17 cellular contexts compared by ENCODE assay signal in the genomic region with DNA sequence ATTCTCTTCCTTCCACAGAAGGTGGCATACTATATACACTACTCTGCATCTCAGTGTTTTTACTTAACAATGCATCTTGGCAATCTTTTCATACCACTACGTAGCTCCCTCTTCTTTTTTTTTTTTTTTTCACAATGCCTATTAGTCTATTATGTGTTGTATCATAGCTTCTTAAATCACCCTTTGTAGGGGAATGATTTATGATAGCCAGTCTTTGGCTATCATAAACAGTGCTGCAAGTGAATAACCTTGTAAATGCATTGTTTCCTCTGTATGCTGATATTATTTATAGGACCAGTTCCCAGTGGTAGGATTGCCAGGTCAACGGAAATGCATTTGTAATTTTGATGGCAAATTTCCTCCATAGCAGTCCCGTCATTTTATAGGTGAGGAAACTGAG.
DNase-seq lines count a peak whose midpoint lies in the region; ATAC-seq, FAIRE-seq and TF ChIP-seq lines count a peak whose summit lies in the region.
"Had no signal": no experiment of that assay in that cellular context is flagged by ENCODE, and none has a peak within 500 bp of the region (broad histone marks: within the 10 kb centered on the region; RNA-seq: fewer than 3 reads in every experiment).

No MANE protein-coding gene starts in this region.

- no peaks in the 10 kb centered on the region for H3K9me3 Mint-ChIP-seq in astrocyte (ENCODE audit: unreplicated experiment)
- H3K9me3 Mint-ChIP-seq in activated CD8-positive, alpha-beta T cell treated with anti-CD3 and anti-CD28 coated beads, Interleukin-2, amount 10 ng/mL, durations not matched to agents 7 days and 5 days (ENCODE audit: insufficient read depth), result no peaks in the 10 kb centered on the region
- H3K9me3 Mint-ChIP-seq: CD4-positive, alpha-beta memory T cell had no signal

- H2BK15ac ChIP-seq in IMR-90 (ENCODE audit: low read depth, low read length) (0 out of 3 replicates have a peak overlapping the region, but pooled peaks have one; percentile 28), mesenchymal stem cell (ENCODE audit: low read depth, poor library complexity, severe bottlenecking) (no peak overlapping the region)

- H4K91ac ChIP-seq in IMR-90 (ENCODE audit: insufficient read depth, low read depth, low read length) (no peak overlapping the region), mesenchymal stem cell (ENCODE audit: low read length) (no peak overlapping the region)

- no peak overlapping the region for H2AK9ac ChIP-seq in IMR-90 (replicated peaks; ENCODE audit: low read depth, low read length, poor library complexity)

- H2AFZ ChIP-seq in IMR-90 (replicated peaks; ENCODE audit: low read length, poor library complexity) (no peak overlapping the region), astrocyte (ENCODE audit: low read depth, low read length) (no peak overlapping the region), endothelial cell of umbilical vein (ENCODE audit: low read depth, low read length) (no peak overlapping the region), mesenchymal stem cell (ENCODE audit: low read depth, low read length) (no peak overlapping the region)

- no peaks in the 10 kb centered on the region for H3K36me3 Mint-ChIP-seq in astrocyte (ENCODE audit: low read depth, unreplicated experiment)
- H3K36me3 Mint-ChIP-seq in activated CD8-positive, alpha-beta T cell treated with anti-CD3 and anti-CD28 coated beads, Interleukin-2, amount 10 ng/mL, durations not matched to agents 7 days and 5 days (ENCODE audit: low read depth), result peaks cover 2% of the 10 kb centered on the region

- TF ChIP-seq CTCF in IMR-90 (conservative IDR thresholded peaks at IDR 0.05; ENCODE audit: low read depth, low read length), result no peak
- no peak for TF ChIP-seq CTCF in astrocyte (IDR thresholded peaks at IDR 0.05; ENCODE audit: insufficient read depth, low read depth, low read length)
- no peak for TF ChIP-seq CTCF in endothelial cell of umbilical vein (IDR thresholded peaks at IDR 0.05; ENCODE audit: extremely low read depth in 1 of 2, insufficient read depth in 1 of 2, low read depth in 1 of 2, low read length in 2 of 2)

- H3K27me3 Mint-ChIP-seq in astrocyte (ENCODE audit: low read depth, unreplicated experiment), result no peaks in the 10 kb centered on the region
- no peaks in the 10 kb centered on the region for H3K27me3 Mint-ChIP-seq in activated CD8-positive, alpha-beta T cell treated with anti-CD3 and anti-CD28 coated beads, Interleukin-2, amount 10 ng/mL, durations not matched to agents 7 days and 5 days (ENCODE audit: low read depth)
- H3K27me3 Mint-ChIP-seq: CD4-positive, alpha-beta memory T cell had no signal

- H3K36me3 ChIP-seq in IMR-90 (ENCODE audit: control insufficient read depth, insufficient read depth, low read length), result no peaks in the 10 kb centered on the region
- no peaks in the 10 kb centered on the region for H3K36me3 ChIP-seq in astrocyte (ENCODE audit: insufficient read depth, low read length)
- no peaks in the 10 kb centered on the region for H3K36me3 ChIP-seq in endothelial cell of umbilical vein (ENCODE audit: control insufficient read depth in 2 of 2, extremely low read depth in 1 of 2, insufficient read depth in 2 of 2, low read length in 2 of 2)
- H3K36me3 ChIP-seq in mesenchymal stem cell (ENCODE audit: control insufficient read depth in 1 of 2, insufficient read depth in 2 of 2, low read depth in 1 of 2, low read length in 2 of 2), result no peaks in the 10 kb centered on the region
- H3K36me3 ChIP-seq: BE2C had no signal

- no peak overlapping the region for H3K18ac ChIP-seq in IMR-90 (ENCODE audit: low read depth, low read length)
- no peak overlapping the region for H3K18ac ChIP-seq in mesenchymal stem cell (ENCODE audit: low read depth in 1 of 2, low read length in 2 of 2)

- ATAC-seq in IMR-90 (ENCODE audit: low read depth) (no peak), HG03439 (IDR thresholded peaks at IDR 0.05; ENCODE audit: unreplicated experiment) (no peak), GM19395 (IDR thresholded peaks at IDR 0.05; ENCODE audit: unreplicated experiment) (no peak)
- no peak for ATAC-seq in activated CD8-positive, alpha-beta T cell treated with anti-CD3 and anti-CD28 coated beads, Interleukin-2, amount 10 ng/mL, durations not matched to agents 7 days and 5 days
- ATAC-seq: A549 had no signal

- no peak overlapping the region for H3K4me3 Mint-ChIP-seq in astrocyte (ENCODE audit: unreplicated experiment)
- H3K4me3 Mint-ChIP-seq in activated CD8-positive, alpha-beta T cell treated with anti-CD3 and anti-CD28 coated beads, Interleukin-2, amount 10 ng/mL, durations not matched to agents 7 days and 5 days, result no peak overlapping the region
- H3K4me3 Mint-ChIP-seq: CD4-positive, alpha-beta memory T cell had no signal

- H3K9ac ChIP-seq in IMR-90 (ENCODE audit: low read depth, low read length), result no peak overlapping the region
- no peak overlapping the region for H3K9ac ChIP-seq in astrocyte (ENCODE audit: low read length)
- no peak overlapping the region for H3K9ac ChIP-seq in endothelial cell of umbilical vein (replicated peaks; ENCODE audit: extremely low read depth, insufficient read depth, low read length)
- no peak overlapping the region for H3K9ac ChIP-seq in mesenchymal stem cell (ENCODE audit: low read length)

- POLR2A ChIA-PET in IMR-90 (lab: Charles Lee; ENCODE audit: unreplicated experiment), result no interaction called here
- POLR2A ChIA-PET in endothelial cell of umbilical vein (lab: Charles Lee), result interaction anchor here (0.6 kb wide), 3 partner anchors 133 to 751 kb away, joined by 3 to 4 read pairs (median 3); no protein-coding TSS in a partner anchor
- POLR2A ChIA-PET in activated CD8-positive, alpha-beta T cell treated with anti-CD3 and anti-CD28 coated beads, Interleukin-2, amount 10 ng/mL, durations not matched to agents 7 days and 5 days (lab: Charles Lee), result no interaction called here

- H3K27ac ChIP-seq in IMR-90 (ENCODE audit: insufficient read depth, low read length), result no peak overlapping the region
- H3K27ac ChIP-seq in astrocyte (ENCODE audit: low read depth, low read length), result no peak overlapping the region
- H3K27ac ChIP-seq in endothelial cell of umbilical vein (ENCODE audit: insufficient read depth, low read depth, low read length), result no peak overlapping the region
- no peak overlapping the region for H3K27ac ChIP-seq in mesenchymal stem cell (ENCODE audit: low read length, poor library complexity, severe bottlenecking)
- H3K27ac ChIP-seq in substantia nigra (ENCODE audit: low read depth, low read length, poor library complexity, severe bottlenecking), result no peak overlapping the region
- H3K27ac ChIP-seq: C4-2B, HL-60 had no signal

- H2AK5ac ChIP-seq in IMR-90 (ENCODE audit: low read depth, low read length) (no peak overlapping the region; the same call in 1 of the 2 replicates), mesenchymal stem cell (ENCODE audit: low read length, severe bottlenecking) (peak overlapping the region; percentile 49)

- WGBS in IMR-90 (ENCODE audit: extremely low coverage in 2 of 2, insufficient read length in 1 of 2), 2 experiments, result no CpG with 5 or more reads among the region's 3 CpGs
- 74% methylated on average over 2 of the region's 3 CpGs for WGBS in mesenchymal stem cell

- H3K79me2 ChIP-seq in astrocyte (ENCODE audit: insufficient read depth, low read length) (no peaks in the 10 kb centered on the region), endothelial cell of umbilical vein (ENCODE audit: control insufficient read depth, insufficient read depth, low read length) (no peaks in the 10 kb centered on the region)

- H3K27ac Mint-ChIP-seq in astrocyte (ENCODE audit: unreplicated experiment), result no peak overlapping the region
- H3K27ac Mint-ChIP-seq in activated CD8-positive, alpha-beta T cell treated with anti-CD3 and anti-CD28 coated beads, Interleukin-2, amount 10 ng/mL, durations not matched to agents 7 days and 5 days, result no peak overlapping the region

- H4K5ac ChIP-seq in IMR-90 (ENCODE audit: low read depth, low read length), result no peak overlapping the region

- H3K4me3 ChIP-seq in IMR-90 (ENCODE audit: insufficient read depth, low read depth, low read length), result no peak overlapping the region
- no peak overlapping the region for H3K4me3 ChIP-seq in astrocyte (ENCODE audit: insufficient read depth, low read depth, low read length)
- H3K4me3 ChIP-seq in endothelial cell of umbilical vein (replicated peaks in 1 of 3; ENCODE audit: insufficient read depth in 1 of 3, low read depth in 1 of 3, low read length in 3 of 3), result no peak overlapping the region
- H3K4me3 ChIP-seq in mesenchymal stem cell (ENCODE audit: insufficient read depth in 1 of 2, low read depth in 1 of 2, low read length in 2 of 2), result no peak overlapping the region
- H3K4me3 ChIP-seq: A549 had no signal

- H3K9me1 ChIP-seq in IMR-90 (ENCODE audit: insufficient read depth, low read length) (peaks cover 4% of the 10 kb centered on the region), endothelial cell of umbilical vein (replicated peaks; ENCODE audit: control insufficient read depth, extremely low read depth, insufficient read depth, low read length) (no peaks in the 10 kb centered on the region)

- TF ChIP-seq POLR2A in IMR-90 (IDR thresholded peaks at IDR 0.05; ENCODE audit: low read depth, low read length) (no peak), endothelial cell of umbilical vein (IDR thresholded peaks at IDR 0.05; ENCODE audit: low read depth, low read length) (no peak)

- no peak overlapping the region for H4K8ac ChIP-seq in IMR-90 (ENCODE audit: low read depth in 2 of 2, low read length in 2 of 2)
- no peak overlapping the region for H4K8ac ChIP-seq in mesenchymal stem cell (ENCODE audit: low read length)

- in situ Hi-C loops in IMR-90 (cut with MboI; ENCODE audit: low sequenced_read_pairs), result no loop called here

- H3K4me2 ChIP-seq in IMR-90 (ENCODE audit: low read depth, low read length) (no peak overlapping the region), astrocyte (ENCODE audit: low read length) (no peak overlapping the region), endothelial cell of umbilical vein (ENCODE audit: insufficient read depth, low read length) (no peak overlapping the region), mesenchymal stem cell (ENCODE audit: low read length, poor library complexity, severe bottlenecking) (no peak overlapping the region)
- H3K4me2 ChIP-seq: A549 had no signal

- H3K56ac ChIP-seq in IMR-90 (ENCODE audit: extremely low read depth, insufficient read depth, low read length), result no peak overlapping the region

- no peak overlapping the region for H2BK12ac ChIP-seq in mesenchymal stem cell (ENCODE audit: low read length in 2 of 2)

- H3K9me3 ChIP-seq in IMR-90 (ENCODE audit: control insufficient read depth, insufficient read depth, low read length) (no peaks in the 10 kb centered on the region), astrocyte (ENCODE audit: insufficient read depth, low read depth, low read length) (no peaks in the 10 kb centered on the region), endothelial cell of umbilical vein (replicated peaks; ENCODE audit: control insufficient read depth, insufficient read depth, low read length) (no peaks in the 10 kb centered on the region), mesenchymal stem cell (ENCODE audit: control insufficient read depth, low read length) (no peaks in the 10 kb centered on the region)
- H3K9me3 ChIP-seq: A549, BE2C had no signal

- H2BK120ac ChIP-seq in IMR-90 (ENCODE audit: low read depth, low read length) (no peak overlapping the region), mesenchymal stem cell (ENCODE audit: low read depth, low read length) (no peak overlapping the region)

- H3K4ac ChIP-seq in IMR-90 (ENCODE audit: low read depth, low read length) (no peak overlapping the region), mesenchymal stem cell (ENCODE audit: low read depth in 1 of 2, low read length in 2 of 2) (no peak overlapping the region)

- H4K20me1 ChIP-seq in IMR-90 (ENCODE audit: insufficient read depth, low read length), result no peaks in the 10 kb centered on the region
- no peaks in the 10 kb centered on the region for H4K20me1 ChIP-seq in astrocyte (ENCODE audit: insufficient read depth, low read length)
- H4K20me1 ChIP-seq in endothelial cell of umbilical vein (replicated peaks; ENCODE audit: control insufficient read depth, extremely low read depth, insufficient read depth, low read length), result no peaks in the 10 kb centered on the region

- dilution Hi-C loops in IMR-90 (cut with HindIII; ENCODE audit: low sequenced_read_pairs, unreplicated experiment), result no loop called here
- dilution Hi-C loops in endothelial cell of umbilical vein (cut with MboI; ENCODE audit: extremely low pct_ligation_motif_present, low sequenced_read_pairs), result no loop called here

- no peak for TF ChIP-seq RAD21 in IMR-90 (IDR thresholded peaks at IDR 0.05; ENCODE audit: low read length)

- peaks cover 9% of the 10 kb centered on the region for H3K4me1 ChIP-seq in IMR-90 (ENCODE audit: control insufficient read depth, insufficient read depth, low read length)
- H3K4me1 ChIP-seq in astrocyte (ENCODE audit: insufficient read depth, low read length), result no peaks in the 10 kb centered on the region
- peaks cover 12% of the 10 kb centered on the region for H3K4me1 ChIP-seq in endothelial cell of umbilical vein (ENCODE audit: control insufficient read depth, extremely low read depth, insufficient read depth, low read length)
- H3K4me1 ChIP-seq in mesenchymal stem cell (ENCODE audit: control insufficient read depth, insufficient read depth, low read depth, low read length), result no peaks in the 10 kb centered on the region
- H3K4me1 ChIP-seq: BE2C had no signal

- CTCF ChIA-PET in IMR-90 (lab: Yijun Ruan, JAX), result no interaction called here
- CTCF ChIA-PET in endothelial cell of umbilical vein (lab: Charles Lee), result interaction anchor here (0.9 to 1.1 kb wide), 3 partner anchors 136 to 300 kb away, joined by 3 to 9 read pairs (median 3); no protein-coding TSS in a partner anchor
- CTCF ChIA-PET in activated CD8-positive, alpha-beta T cell treated with anti-CD3 and anti-CD28 coated beads, Interleukin-2, amount 10 ng/mL, durations not matched to agents 7 days and 5 days (lab: Charles Lee), result no interaction called here

- H2BK5ac ChIP-seq in IMR-90 (ENCODE audit: low read depth, low read length, poor library complexity, severe bottlenecking) (no peak overlapping the region), mesenchymal stem cell (ENCODE audit: low read depth, low read length, poor library complexity, severe bottlenecking) (no peak overlapping the region)

- intact Hi-C loops in IMR-90 (cut with micrococcal nuclease) (no loop called here), endothelial cell of umbilical vein (cut with micrococcal nuclease) (loop anchor here (1.0 to 5.0 kb wide), 2 partner anchors 298 to 358 kb away; partner anchors contain the start of gene FOSL2)

- FAIRE-seq in astrocyte (lab: Jason Lieb, UNC) (no peak), endothelial cell of umbilical vein (lab: Jason Lieb, UNC) (no peak)
- FAIRE-seq: A549, GM19239 had no signal

- peaks cover 25% of the 10 kb centered on the region for H3K4me1 Mint-ChIP-seq in astrocyte (ENCODE audit: low read depth, unreplicated experiment)
- H3K4me1 Mint-ChIP-seq in activated CD8-positive, alpha-beta T cell treated with anti-CD3 and anti-CD28 coated beads, Interleukin-2, amount 10 ng/mL, durations not matched to agents 7 days and 5 days (ENCODE audit: low read depth), result no peaks in the 10 kb centered on the region
- H3K4me1 Mint-ChIP-seq: CD4-positive, alpha-beta memory T cell had no signal

- H3K23ac ChIP-seq in IMR-90 (ENCODE audit: low read depth, low read length) (no peak overlapping the region), mesenchymal stem cell (ENCODE audit: low read length in 2 of 2) (no peak overlapping the region)

- no peak overlapping the region for H2BK20ac ChIP-seq in IMR-90 (ENCODE audit: low read depth, low read length)

- H3K27me3 ChIP-seq in IMR-90 (ENCODE audit: control insufficient read depth, insufficient read depth, low read length) (no peaks in the 10 kb centered on the region), astrocyte (ENCODE audit: insufficient read depth, low read length) (no peaks in the 10 kb centered on the region), endothelial cell of umbilical vein (ENCODE audit: control insufficient read depth in 2 of 2, insufficient read depth in 2 of 2, low read length in 2 of 2) (no peaks in the 10 kb centered on the region), mesenchymal stem cell (ENCODE audit: control insufficient read depth in 1 of 2, insufficient read depth in 1 of 2, low read length in 2 of 2) (no peaks in the 10 kb centered on the region)
- H3K27me3 ChIP-seq: BE2C had no signal

- DNase-seq in IMR-90, result no peak
- peak; percentile 21 for DNase-seq in astrocyte (ENCODE audit: low read depth)
- peak; percentile 85 for DNase-seq in endothelial cell of umbilical vein (ENCODE audit: low read depth, low spot score)
- no peak for DNase-seq in mesenchymal stem cell
- no peak for DNase-seq in activated CD8-positive, alpha-beta T cell treated with anti-CD3 and anti-CD28 coated beads, Interleukin-2, amount 10 ng/mL, durations not matched to agents 7 days and 5 days
- no peak for DNase-seq in substantia nigra (lab: John Stamatoyannopoulos, UW)
- DNase-seq: BE2C; CD4-positive, alpha-beta memory T cell; DND-41; GF-D8; HCEC 1CT had no signal

- BruUV-seq in IMR-90 (replicated peaks; lab: Mats Ljungman, UMichigan), result no TSS peak
- no TSS peak for BruUV-seq in endothelial cell of umbilical vein (replicated peaks; lab: Mats Ljungman, UMichigan)

- H3K14ac ChIP-seq in IMR-90 (replicated peaks; ENCODE audit: low read depth, low read length) (no peak overlapping the region), mesenchymal stem cell (ENCODE audit: low read length in 2 of 2) (no peak overlapping the region)

- H3K79me1 ChIP-seq in IMR-90 (ENCODE audit: low read depth in 1 of 2, low read length in 2 of 2) (peaks cover 2 to 5% of the 10 kb centered on the region in 2 experiments; a peak in 2 of 4 replicates), mesenchymal stem cell (replicated peaks; ENCODE audit: low read length, poor library complexity, severe bottlenecking) (no peaks in the 10 kb centered on the region)

Comparison
In these comparisons a context has a peak if more than half of its experiments do, and no peak if none do; other contexts are left out.
1. DNase-seq: peak in astrocyte (single experiment) and endothelial cell of umbilical vein (single experiment); none in IMR-90 (single experiment), mesenchymal stem cell (single experiment), activated CD8-positive, alpha-beta T cell treated with anti-CD3 and anti-CD28 coated beads, Interleukin-2, amount 10 ng/mL, durations not matched to agents 7 days and 5 days (single experiment) and substantia nigra (0 of 49).